ENCODE assay signal across 1 cellular context in the genomic region with DNA sequence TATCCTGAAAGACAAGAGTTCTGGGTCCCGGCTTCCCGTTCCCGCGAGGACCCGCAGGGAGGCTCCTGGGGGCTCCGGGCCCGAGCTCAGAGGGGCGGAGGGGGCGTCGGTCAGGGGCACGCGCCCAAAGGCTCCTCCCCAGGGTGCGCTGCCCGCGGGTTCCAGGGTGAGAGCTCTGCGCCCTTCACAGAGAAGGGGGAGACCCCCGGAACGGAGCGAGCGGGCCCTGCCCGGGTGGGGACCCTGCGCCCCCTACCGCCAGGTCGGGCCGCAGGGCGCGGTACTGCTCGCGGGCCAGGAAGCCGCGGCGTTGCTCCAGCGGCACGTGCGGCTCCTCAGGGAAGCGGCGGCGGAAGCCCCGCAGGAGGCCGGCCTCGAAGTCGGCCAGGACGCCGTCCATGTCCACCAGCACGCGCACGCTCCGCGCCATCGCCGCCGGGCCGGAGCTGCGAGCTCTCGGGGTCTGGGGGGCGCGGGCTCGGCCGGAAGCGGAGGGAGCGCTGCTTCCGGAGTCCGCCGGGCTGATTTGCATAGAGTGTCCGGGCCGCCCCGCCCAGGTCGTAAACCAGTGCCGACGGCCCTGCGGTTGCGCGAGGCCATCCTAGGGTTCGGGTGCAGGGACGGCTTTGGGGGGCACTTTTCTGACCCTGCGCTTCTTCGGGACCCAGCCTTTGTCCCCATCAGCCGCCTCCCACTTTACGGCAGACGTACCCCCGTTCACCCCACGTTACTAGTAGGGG.
TF ChIP-seq lines count a peak whose summit lies in the region.

A gene (minus strand): TSS at position 465 of the 740 bp plus-strand sequence. CDS start 35 bp downstream, at position 430.

TF ChIP-seq in WTC11, 78 proteins besides CTCF, POLR2A, EP300 and RAD21 (continued from another document):
- TF ChIP-seq, protein P1, sequence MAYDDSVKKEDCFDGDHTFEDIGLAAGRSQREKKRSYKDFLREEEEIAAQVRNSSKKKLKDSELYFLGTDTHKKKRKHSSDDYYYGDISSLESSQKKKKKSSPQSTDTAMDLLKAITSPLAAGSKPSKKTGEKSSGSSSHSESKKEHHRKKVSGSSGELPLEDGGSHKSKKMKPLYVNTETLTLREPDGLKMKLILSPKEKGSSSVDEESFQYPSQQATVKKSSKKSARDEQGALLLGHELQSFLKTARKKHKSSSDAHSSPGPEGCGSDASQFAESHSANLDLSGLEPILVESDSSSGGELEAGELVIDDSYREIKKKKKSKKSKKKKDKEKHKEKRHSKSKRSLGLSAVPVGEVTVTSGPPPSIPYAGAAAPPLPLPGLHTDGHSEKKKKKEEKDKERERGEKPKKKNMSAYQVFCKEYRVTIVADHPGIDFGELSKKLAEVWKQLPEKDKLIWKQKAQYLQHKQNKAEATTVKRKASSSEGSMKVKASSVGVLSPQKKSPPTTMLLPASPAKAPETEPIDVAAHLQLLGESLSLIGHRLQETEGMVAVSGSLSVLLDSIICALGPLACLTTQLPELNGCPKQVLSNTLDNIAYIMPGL (CRISPR knock-in tag; IDR thresholded peaks at IDR 0.05), result peak; percentile 100
- peak; percentile 66; the same call in 1 of the 2 replicates for TF ChIP-seq ZNF317 (CRISPR knock-in tag; IDR thresholded peaks at IDR 0.05; ENCODE audit: borderline replicate concordance, low read depth)
- TF ChIP-seq KAT7 (CRISPR knock-in tag; IDR thresholded peaks at IDR 0.05; ENCODE audit: borderline replicate concordance), result peak; percentile 47; the same call in 1 of the 2 replicates
- TF ChIP-seq, protein P2, sequence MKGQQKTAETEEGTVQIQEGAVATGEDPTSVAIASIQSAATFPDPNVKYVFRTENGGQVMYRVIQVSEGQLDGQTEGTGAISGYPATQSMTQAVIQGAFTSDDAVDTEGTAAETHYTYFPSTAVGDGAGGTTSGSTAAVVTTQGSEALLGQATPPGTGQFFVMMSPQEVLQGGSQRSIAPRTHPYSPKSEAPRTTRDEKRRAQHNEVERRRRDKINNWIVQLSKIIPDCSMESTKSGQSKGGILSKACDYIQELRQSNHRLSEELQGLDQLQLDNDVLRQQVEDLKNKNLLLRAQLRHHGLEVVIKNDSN (CRISPR knock-in tag; IDR thresholded peaks at IDR 0.05), result peak; percentile 77
- peak; percentile 96 for TF ChIP-seq ETV6 (CRISPR knock-in tag; IDR thresholded peaks at IDR 0.05)
- TF ChIP-seq FOXK1 (CRISPR knock-in tag; IDR thresholded peaks at IDR 0.05), result peak; percentile 83
- peak; percentile 93; the same call in 1 of the 2 replicates for TF ChIP-seq ZNF138 (CRISPR knock-in tag; conservative IDR thresholded peaks at IDR 0.05)
- no peak for TF ChIP-seq MXD4 (CRISPR knock-in tag; IDR thresholded peaks at IDR 0.05; ENCODE audit: borderline replicate concordance)
- TF ChIP-seq, protein P3, sequence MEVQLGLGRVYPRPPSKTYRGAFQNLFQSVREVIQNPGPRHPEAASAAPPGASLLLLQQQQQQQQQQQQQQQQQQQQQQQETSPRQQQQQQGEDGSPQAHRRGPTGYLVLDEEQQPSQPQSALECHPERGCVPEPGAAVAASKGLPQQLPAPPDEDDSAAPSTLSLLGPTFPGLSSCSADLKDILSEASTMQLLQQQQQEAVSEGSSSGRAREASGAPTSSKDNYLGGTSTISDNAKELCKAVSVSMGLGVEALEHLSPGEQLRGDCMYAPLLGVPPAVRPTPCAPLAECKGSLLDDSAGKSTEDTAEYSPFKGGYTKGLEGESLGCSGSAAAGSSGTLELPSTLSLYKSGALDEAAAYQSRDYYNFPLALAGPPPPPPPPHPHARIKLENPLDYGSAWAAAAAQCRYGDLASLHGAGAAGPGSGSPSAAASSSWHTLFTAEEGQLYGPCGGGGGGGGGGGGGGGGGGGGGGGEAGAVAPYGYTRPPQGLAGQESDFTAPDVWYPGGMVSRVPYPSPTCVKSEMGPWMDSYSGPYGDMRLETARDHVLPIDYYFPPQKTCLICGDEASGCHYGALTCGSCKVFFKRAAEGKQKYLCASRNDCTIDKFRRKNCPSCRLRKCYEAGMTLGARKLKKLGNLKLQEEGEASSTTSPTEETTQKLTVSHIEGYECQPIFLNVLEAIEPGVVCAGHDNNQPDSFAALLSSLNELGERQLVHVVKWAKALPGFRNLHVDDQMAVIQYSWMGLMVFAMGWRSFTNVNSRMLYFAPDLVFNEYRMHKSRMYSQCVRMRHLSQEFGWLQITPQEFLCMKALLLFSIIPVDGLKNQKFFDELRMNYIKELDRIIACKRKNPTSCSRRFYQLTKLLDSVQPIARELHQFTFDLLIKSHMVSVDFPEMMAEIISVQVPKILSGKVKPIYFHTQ (CRISPR knock-in tag; IDR thresholded peaks at IDR 0.05), result no peak
- TF ChIP-seq, protein P4, sequence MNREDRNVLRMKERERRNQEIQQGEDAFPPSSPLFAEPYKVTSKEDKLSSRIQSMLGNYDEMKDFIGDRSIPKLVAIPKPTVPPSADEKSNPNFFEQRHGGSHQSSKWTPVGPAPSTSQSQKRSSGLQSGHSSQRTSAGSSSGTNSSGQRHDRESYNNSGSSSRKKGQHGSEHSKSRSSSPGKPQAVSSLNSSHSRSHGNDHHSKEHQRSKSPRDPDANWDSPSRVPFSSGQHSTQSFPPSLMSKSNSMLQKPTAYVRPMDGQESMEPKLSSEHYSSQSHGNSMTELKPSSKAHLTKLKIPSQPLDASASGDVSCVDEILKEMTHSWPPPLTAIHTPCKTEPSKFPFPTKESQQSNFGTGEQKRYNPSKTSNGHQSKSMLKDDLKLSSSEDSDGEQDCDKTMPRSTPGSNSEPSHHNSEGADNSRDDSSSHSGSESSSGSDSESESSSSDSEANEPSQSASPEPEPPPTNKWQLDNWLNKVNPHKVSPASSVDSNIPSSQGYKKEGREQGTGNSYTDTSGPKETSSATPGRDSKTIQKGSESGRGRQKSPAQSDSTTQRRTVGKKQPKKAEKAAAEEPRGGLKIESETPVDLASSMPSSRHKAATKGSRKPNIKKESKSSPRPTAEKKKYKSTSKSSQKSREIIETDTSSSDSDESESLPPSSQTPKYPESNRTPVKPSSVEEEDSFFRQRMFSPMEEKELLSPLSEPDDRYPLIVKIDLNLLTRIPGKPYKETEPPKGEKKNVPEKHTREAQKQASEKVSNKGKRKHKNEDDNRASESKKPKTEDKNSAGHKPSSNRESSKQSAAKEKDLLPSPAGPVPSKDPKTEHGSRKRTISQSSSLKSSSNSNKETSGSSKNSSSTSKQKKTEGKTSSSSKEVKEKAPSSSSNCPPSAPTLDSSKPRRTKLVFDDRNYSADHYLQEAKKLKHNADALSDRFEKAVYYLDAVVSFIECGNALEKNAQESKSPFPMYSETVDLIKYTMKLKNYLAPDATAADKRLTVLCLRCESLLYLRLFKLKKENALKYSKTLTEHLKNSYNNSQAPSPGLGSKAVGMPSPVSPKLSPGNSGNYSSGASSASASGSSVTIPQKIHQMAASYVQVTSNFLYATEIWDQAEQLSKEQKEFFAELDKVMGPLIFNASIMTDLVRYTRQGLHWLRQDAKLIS (CRISPR knock-in tag; IDR thresholded peaks at IDR 0.05; ENCODE audit: borderline replicate concordance), result 0 out of 2 replicates have a peak, but pooled peaks have one; percentile 76
- TF ChIP-seq, protein P5, sequence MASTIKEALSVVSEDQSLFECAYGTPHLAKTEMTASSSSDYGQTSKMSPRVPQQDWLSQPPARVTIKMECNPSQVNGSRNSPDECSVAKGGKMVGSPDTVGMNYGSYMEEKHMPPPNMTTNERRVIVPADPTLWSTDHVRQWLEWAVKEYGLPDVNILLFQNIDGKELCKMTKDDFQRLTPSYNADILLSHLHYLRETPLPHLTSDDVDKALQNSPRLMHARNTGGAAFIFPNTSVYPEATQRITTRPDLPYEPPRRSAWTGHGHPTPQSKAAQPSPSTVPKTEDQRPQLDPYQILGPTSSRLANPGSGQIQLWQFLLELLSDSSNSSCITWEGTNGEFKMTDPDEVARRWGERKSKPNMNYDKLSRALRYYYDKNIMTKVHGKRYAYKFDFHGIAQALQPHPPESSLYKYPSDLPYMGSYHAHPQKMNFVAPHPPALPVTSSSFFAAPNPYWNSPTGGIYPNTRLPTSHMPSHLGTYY (CRISPR knock-in tag; IDR thresholded peaks at IDR 0.05), result no peak
- TF ChIP-seq, protein P6, sequence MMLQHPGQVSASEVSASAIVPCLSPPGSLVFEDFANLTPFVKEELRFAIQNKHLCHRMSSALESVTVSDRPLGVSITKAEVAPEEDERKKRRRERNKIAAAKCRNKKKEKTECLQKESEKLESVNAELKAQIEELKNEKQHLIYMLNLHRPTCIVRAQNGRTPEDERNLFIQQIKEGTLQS (CRISPR knock-in tag; conservative IDR thresholded peaks at IDR 0.05), result peak; percentile 24; the same call in 1 of the 2 replicates
- TF ChIP-seq JUN (CRISPR knock-in tag; IDR thresholded peaks at IDR 0.05), result peak; percentile 81
- peak; percentile 54; the same call in 1 of the 2 replicates for TF ChIP-seq ZNF263 (CRISPR knock-in tag; IDR thresholded peaks at IDR 0.05; ENCODE audit: low read depth)
- TF ChIP-seq HMGA2 (CRISPR knock-in tag; IDR thresholded peaks at IDR 0.05), result no peak
- peak; percentile 90 for TF ChIP-seq MYBL2 (CRISPR knock-in tag; IDR thresholded peaks at IDR 0.05)
- TF ChIP-seq, protein P7, sequence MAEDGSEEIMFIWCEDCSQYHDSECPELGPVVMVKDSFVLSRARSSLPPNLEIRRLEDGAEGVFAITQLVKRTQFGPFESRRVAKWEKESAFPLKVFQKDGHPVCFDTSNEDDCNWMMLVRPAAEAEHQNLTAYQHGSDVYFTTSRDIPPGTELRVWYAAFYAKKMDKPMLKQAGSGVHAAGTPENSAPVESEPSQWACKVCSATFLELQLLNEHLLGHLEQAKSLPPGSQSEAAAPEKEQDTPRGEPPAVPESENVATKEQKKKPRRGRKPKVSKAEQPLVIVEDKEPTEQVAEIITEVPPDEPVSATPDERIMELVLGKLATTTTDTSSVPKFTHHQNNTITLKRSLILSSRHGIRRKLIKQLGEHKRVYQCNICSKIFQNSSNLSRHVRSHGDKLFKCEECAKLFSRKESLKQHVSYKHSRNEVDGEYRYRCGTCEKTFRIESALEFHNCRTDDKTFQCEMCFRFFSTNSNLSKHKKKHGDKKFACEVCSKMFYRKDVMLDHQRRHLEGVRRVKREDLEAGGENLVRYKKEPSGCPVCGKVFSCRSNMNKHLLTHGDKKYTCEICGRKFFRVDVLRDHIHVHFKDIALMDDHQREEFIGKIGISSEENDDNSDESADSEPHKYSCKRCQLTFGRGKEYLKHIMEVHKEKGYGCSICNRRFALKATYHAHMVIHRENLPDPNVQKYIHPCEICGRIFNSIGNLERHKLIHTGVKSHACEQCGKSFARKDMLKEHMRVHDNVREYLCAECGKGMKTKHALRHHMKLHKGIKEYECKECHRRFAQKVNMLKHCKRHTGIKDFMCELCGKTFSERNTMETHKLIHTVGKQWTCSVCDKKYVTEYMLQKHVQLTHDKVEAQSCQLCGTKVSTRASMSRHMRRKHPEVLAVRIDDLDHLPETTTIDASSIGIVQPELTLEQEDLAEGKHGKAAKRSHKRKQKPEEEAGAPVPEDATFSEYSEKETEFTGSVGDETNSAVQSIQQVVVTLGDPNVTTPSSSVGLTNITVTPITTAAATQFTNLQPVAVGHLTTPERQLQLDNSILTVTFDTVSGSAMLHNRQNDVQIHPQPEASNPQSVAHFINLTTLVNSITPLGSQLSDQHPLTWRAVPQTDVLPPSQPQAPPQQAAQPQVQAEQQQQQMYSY (CRISPR knock-in tag; IDR thresholded peaks at IDR 0.05), result 0 out of 2 replicates have a peak, but pooled peaks have one; percentile 11
- 0 out of 2 replicates have a peak, but pooled peaks have one; percentile 65 for TF ChIP-seq NFATC4 (CRISPR knock-in tag; IDR thresholded peaks at IDR 0.05)
- TF ChIP-seq ATF1 (CRISPR knock-in tag; IDR thresholded peaks at IDR 0.05), result 0 out of 2 replicates have a peak, but pooled peaks have one; percentile 66
- TF ChIP-seq, protein P8, sequence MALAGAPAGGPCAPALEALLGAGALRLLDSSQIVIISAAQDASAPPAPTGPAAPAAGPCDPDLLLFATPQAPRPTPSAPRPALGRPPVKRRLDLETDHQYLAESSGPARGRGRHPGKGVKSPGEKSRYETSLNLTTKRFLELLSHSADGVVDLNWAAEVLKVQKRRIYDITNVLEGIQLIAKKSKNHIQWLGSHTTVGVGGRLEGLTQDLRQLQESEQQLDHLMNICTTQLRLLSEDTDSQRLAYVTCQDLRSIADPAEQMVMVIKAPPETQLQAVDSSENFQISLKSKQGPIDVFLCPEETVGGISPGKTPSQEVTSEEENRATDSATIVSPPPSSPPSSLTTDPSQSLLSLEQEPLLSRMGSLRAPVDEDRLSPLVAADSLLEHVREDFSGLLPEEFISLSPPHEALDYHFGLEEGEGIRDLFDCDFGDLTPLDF (CRISPR knock-in tag; IDR thresholded peaks at IDR 0.05), result peak; percentile 82; the same call in 1 of the 2 replicates
- TF ChIP-seq RORB (CRISPR knock-in tag; IDR thresholded peaks at IDR 0.05), result no peak
- TF ChIP-seq, protein P9, sequence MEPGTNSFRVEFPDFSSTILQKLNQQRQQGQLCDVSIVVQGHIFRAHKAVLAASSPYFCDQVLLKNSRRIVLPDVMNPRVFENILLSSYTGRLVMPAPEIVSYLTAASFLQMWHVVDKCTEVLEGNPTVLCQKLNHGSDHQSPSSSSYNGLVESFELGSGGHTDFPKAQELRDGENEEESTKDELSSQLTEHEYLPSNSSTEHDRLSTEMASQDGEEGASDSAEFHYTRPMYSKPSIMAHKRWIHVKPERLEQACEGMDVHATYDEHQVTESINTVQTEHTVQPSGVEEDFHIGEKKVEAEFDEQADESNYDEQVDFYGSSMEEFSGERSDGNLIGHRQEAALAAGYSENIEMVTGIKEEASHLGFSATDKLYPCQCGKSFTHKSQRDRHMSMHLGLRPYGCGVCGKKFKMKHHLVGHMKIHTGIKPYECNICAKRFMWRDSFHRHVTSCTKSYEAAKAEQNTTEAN (CRISPR knock-in tag; IDR thresholded peaks at IDR 0.05), result peak; percentile 79; the same call in 1 of the 2 replicates
- TF ChIP-seq ZBTB21 (CRISPR knock-in tag; IDR thresholded peaks at IDR 0.05; ENCODE audit: borderline replicate concordance), result peak; percentile 92
- TF ChIP-seq CBFB (CRISPR knock-in tag; IDR thresholded peaks at IDR 0.05; ENCODE audit: low read depth), result no peak
- 0 out of 2 replicates have a peak, but pooled peaks have one; percentile 17 for TF ChIP-seq ZNF416 (CRISPR knock-in tag; IDR thresholded peaks at IDR 0.05)
- peak; percentile 94; the same call in 1 of the 2 replicates for TF ChIP-seq TP53 (CRISPR knock-in tag; IDR thresholded peaks at IDR 0.05)
- TF ChIP-seq PRRX2 (CRISPR knock-in tag; IDR thresholded peaks at IDR 0.05), result no peak
- TF ChIP-seq, protein P10, sequence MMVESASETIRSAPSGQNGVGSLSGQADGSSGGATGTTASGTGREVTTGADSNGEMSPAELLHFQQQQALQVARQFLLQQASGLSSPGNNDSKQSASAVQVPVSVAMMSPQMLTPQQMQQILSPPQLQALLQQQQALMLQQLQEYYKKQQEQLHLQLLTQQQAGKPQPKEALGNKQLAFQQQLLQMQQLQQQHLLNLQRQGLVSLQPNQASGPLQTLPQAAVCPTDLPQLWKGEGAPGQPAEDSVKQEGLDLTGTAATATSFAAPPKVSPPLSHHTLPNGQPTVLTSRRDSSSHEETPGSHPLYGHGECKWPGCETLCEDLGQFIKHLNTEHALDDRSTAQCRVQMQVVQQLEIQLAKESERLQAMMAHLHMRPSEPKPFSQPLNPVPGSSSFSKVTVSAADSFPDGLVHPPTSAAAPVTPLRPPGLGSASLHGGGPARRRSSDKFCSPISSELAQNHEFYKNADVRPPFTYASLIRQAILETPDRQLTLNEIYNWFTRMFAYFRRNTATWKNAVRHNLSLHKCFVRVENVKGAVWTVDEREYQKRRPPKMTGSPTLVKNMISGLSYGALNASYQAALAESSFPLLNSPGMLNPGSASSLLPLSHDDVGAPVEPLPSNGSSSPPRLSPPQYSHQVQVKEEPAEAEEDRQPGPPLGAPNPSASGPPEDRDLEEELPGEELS (CRISPR knock-in tag; IDR thresholded peaks at IDR 0.05), result peak; percentile 96
